8 cellular contexts compared by ENCODE assay signal in genomic region chr9:113579270-113580040, GRCh38.
DNase-seq lines count a peak whose midpoint lies in the region; ATAC-seq and TF ChIP-seq lines count a peak whose summit lies in the region.

No MANE protein-coding gene starts in this region.

- no peaks in the 10 kb centered on the region for H3K27me3 Mint-ChIP-seq in central memory CD8-positive, alpha-beta T cell
- no peaks in the 10 kb centered on the region for H3K27me3 Mint-ChIP-seq in naive B cell

- peaks cover 84% of the 10 kb centered on the region for H3K4me1 Mint-ChIP-seq in central memory CD8-positive, alpha-beta T cell
- H3K4me1 Mint-ChIP-seq in naive B cell = peaks cover 58 to 76% (median 72%) of the 10 kb centered on the region in 3 donors

- peak overlapping the region; percentile 83 for H3K4me3 Mint-ChIP-seq in central memory CD8-positive, alpha-beta T cell
- peak overlapping the region; percentile 61 to 92 (median 87) for H3K4me3 Mint-ChIP-seq in naive B cell

- no peaks in the 10 kb centered on the region for H3K9me3 Mint-ChIP-seq in central memory CD8-positive, alpha-beta T cell
- no peaks in the 10 kb centered on the region for H3K9me3 Mint-ChIP-seq in naive B cell

- peaks cover 24% of the 10 kb centered on the region for H3K36me3 Mint-ChIP-seq in central memory CD8-positive, alpha-beta T cell (ENCODE audit: insufficient read depth)
- peaks cover 0 to under 1% of the 10 kb centered on the region in 2 donors for H3K36me3 Mint-ChIP-seq in naive B cell

- peak overlapping the region; percentile 88 for H3K27ac Mint-ChIP-seq in central memory CD8-positive, alpha-beta T cell (ENCODE audit: low read depth)
- peak overlapping the region; percentile 88 to 96 (median 94) for H3K27ac Mint-ChIP-seq in naive B cell

- peak; percentile 32 for DNase-seq in activated T-cell treated with anti-CD3 and anti-CD28 coated beads, Interleukin-2, amount 50 U/mL, for 1 hour
- DNase-seq in activated T-cell treated with anti-CD3 and anti-CD28 coated beads for 4 hours = no peak
- DNase-seq in central memory CD8-positive, alpha-beta T cell (ENCODE audit: low spot score in 2 of 2) = no peak
- peak; percentile 53 for DNase-seq in naive B cell

- ATAC-seq in HG03159 (IDR thresholded peaks at IDR 0.05; ENCODE audit: unreplicated experiment) (peak; percentile 26), naive B cell (ENCODE audit: low read depth in 2 of 2) (peak; percentile 13 to 14), HG03108 (IDR thresholded peaks at IDR 0.05; ENCODE audit: unreplicated experiment) (no peak), HG02571 (IDR thresholded peaks at IDR 0.05; ENCODE audit: unreplicated experiment) (no peak)
- ATAC-seq in central memory CD8-positive, alpha-beta T cell (replicated peaks; ENCODE audit: extremely low read depth, poor library complexity, severe bottlenecking) = peak; percentile 19

- peak; percentile 50 for TF ChIP-seq POLR2A in Raji (IDR thresholded peaks at IDR 0.05; ENCODE audit: insufficient read depth, low read depth, low read length)

Comparison
In these comparisons a context has a peak if more than half of its experiments do, and no peak if none do; other contexts are left out.
1. DNase-seq: peak in activated T-cell treated with anti-CD3 and anti-CD28 coated beads, Interleukin-2, amount 50 U/mL, for 1 hour (single experiment) and naive B cell (single experiment); none in activated T-cell treated with anti-CD3 and anti-CD28 coated beads for 4 hours (single experiment) and central memory CD8-positive, alpha-beta T cell (0 of 2).
2. ATAC-seq: peak in HG03159 (single experiment), central memory CD8-positive, alpha-beta T cell (single experiment) and naive B cell (2 of 2); none in HG03108 (single experiment) and HG02571 (single experiment).